In genomic region chr7:19928247-19928646, GRCh38 we compare ENCODE assay signal across 13 cellular contexts.
DNase-seq lines count a peak whose midpoint lies in the region; ATAC-seq and TF ChIP-seq lines count a peak whose summit lies in the region.
"Had no signal": no experiment of that assay in that cellular context is flagged by ENCODE, and none has a peak within 500 bp of the region (broad histone marks: within the 10 kb centered on the region; RNA-seq: fewer than 3 reads in every experiment).

No MANE protein-coding gene starts in this region.

- intact Hi-C loops in PC-3 (cut with micrococcal nuclease): no loop called here
- intact Hi-C loops in heart right ventricle (cut with DNase I): no loop called here
- intact Hi-C loops in esophagus squamous epithelium (cut with DNase I): no loop called here

- H3K4me3 ChIP-seq in PC-3 (ENCODE audit: low read length) (no peak overlapping the region), heart right ventricle (no peak overlapping the region), esophagus squamous epithelium (no peak overlapping the region)

- H3K27ac ChIP-seq in PC-3 (ENCODE audit: low read length) (no peak overlapping the region), heart right ventricle (no peak overlapping the region), esophagus squamous epithelium (no peak overlapping the region)

- H3K9ac ChIP-seq in PC-3 (ENCODE audit: low read length): no peak overlapping the region

- H3F3A ChIP-seq in PC-3 (ENCODE audit: low read length, unreplicated experiment): no peaks in the 10 kb centered on the region

- no TSS peak for BruUV-seq in PC-3 (replicated peaks; lab: Mats Ljungman, UMichigan)

- TF ChIP-seq CTCF in PC-3 (conservative IDR thresholded peaks at IDR 0.05; ENCODE audit: low read depth, low read length) (no peak), heart right ventricle (IDR thresholded peaks at IDR 0.05) (no peak), esophagus squamous epithelium (IDR thresholded peaks at IDR 0.05) (no peak)

- H3K27me3 ChIP-seq in PC-3 (ENCODE audit: low read length): no peaks in the 10 kb centered on the region
- H3K27me3 ChIP-seq in heart right ventricle: no peaks in the 10 kb centered on the region
- H3K27me3 ChIP-seq in esophagus squamous epithelium: no peaks in the 10 kb centered on the region

- no peaks in the 10 kb centered on the region for H3K9me2 ChIP-seq in PC-3 (replicated peaks; ENCODE audit: low read length)

- no peaks in the 10 kb centered on the region for H3K36me3 ChIP-seq in PC-3 (ENCODE audit: low read depth, low read length)
- H3K36me3 ChIP-seq in heart right ventricle: no peaks in the 10 kb centered on the region
- no peaks in the 10 kb centered on the region for H3K36me3 ChIP-seq in esophagus squamous epithelium

- no peaks in the 10 kb centered on the region for H3K79me2 ChIP-seq in PC-3 (ENCODE audit: low read length)

- H3K9me3 ChIP-seq in PC-3 (ENCODE audit: low read length) (no peaks in the 10 kb centered on the region), heart right ventricle (peaks cover 0 to 6% (median 0%) of the 10 kb centered on the region in 11 donors), esophagus squamous epithelium (no peaks in the 10 kb centered on the region)

- H3K4me1 ChIP-seq in PC-3 (ENCODE audit: insufficient read depth, low read length): peaks cover 10% of the 10 kb centered on the region
- no peaks in the 10 kb centered on the region for H3K4me1 ChIP-seq in heart right ventricle
- H3K4me1 ChIP-seq in esophagus squamous epithelium: no peaks in the 10 kb centered on the region

- TF ChIP-seq POLR2A in GM18505 (IDR thresholded peaks at IDR 0.05; ENCODE audit: borderline replicate concordance, extremely low read depth, insufficient read depth, insufficient read length) (no peak), esophagus squamous epithelium (IDR thresholded peaks at IDR 0.05) (no peak)

- peak; percentile 83 for ATAC-seq in GM18505 (IDR thresholded peaks at IDR 0.05; ENCODE audit: unreplicated experiment)
- peak; percentile 99 for ATAC-seq in GM21360 (IDR thresholded peaks at IDR 0.05; ENCODE audit: unreplicated experiment)
- ATAC-seq in HG02973 (IDR thresholded peaks at IDR 0.05; ENCODE audit: unreplicated experiment): peak; percentile 92
- peak; percentile 13; the same call in 1 of the 2 replicates for ATAC-seq in PC-3
- ATAC-seq in heart right ventricle: no peak
- ATAC-seq: T-cell had no signal

- H4K20me1 ChIP-seq in PC-3 (ENCODE audit: low read length): no peaks in the 10 kb centered on the region

- peak overlapping the region; percentile 45 for H2AFZ ChIP-seq in PC-3 (ENCODE audit: low read length)

- H3K4me2 ChIP-seq in PC-3 (ENCODE audit: low read length): no peak overlapping the region

- CTCF ChIA-PET in PC-3 (lab: Charles Lee): no interaction called here

- DNase-seq in PC-3 (no peak), heart right ventricle (no peak), cortex of kidney (lab: John Stamatoyannopoulos, UW) (no peak), esophagus squamous epithelium (lab: John Stamatoyannopoulos, UW) (no peak), cerebellar nuclear complex (lab: John Stamatoyannopoulos, UW) (no peak)
- DNase-seq: activated CD8-positive, alpha-beta memory T cell treated with anti-CD3 and anti-CD28 coated beads, Interleukin-2, amount 50 U/mL, for 48 hours; KBM-7; NCI-H748 treated with DMSO at 0.1 percent for 48 hours; stimulated activated CD4-positive, alpha-beta T cell treated with anti-CD3 and anti-CD28 coated beads, Interleukin-4, amount 100 ng/mL, for 4 hours; T-cell had no signal

- POLR2A ChIA-PET in PC-3 (lab: Charles Lee; ENCODE audit: unreplicated experiment): no interaction called here

Comparison
In these comparisons a context has a peak if more than half of its experiments do, and no peak if none do; other contexts are left out.
1. ATAC-seq: peak in GM18505 (single experiment), GM21360 (single experiment), HG02973 (single experiment) and PC-3 (single experiment); none in heart right ventricle (0 of 8).